Comparison of ENCODE assay signal across 17 cellular contexts in the genomic region with DNA sequence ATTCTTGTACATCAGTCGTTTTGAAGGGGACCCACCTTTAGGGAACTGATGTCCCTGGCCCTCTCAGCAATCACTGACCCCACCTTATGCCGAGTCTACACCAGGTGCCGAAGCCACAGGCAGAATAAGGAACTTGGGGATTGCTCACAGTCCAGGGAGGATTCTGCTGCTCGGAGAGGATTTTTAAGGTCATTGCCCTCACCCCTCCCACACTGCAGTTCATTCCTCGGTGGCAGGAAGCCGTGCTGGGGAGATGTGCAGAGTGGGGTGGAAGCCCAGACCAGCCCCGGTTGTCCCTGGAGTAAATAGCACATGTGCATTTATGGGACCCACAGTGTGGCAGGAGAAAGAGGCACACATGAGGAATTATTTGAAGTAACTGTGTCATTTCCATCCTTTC. TPM values are rescaled to one million over a fixed set of nuclear protein-coding genes. Genes with fewer than 3 reads are reported as not detected.
DNase-seq lines count a peak whose midpoint lies in the region; ATAC-seq and TF ChIP-seq lines count a peak whose summit lies in the region.
"Had no signal": no experiment of that assay in that cellular context is flagged by ENCODE, and none has a peak within 500 bp of the region (broad histone marks: within the 10 kb centered on the region; RNA-seq: fewer than 3 reads in every experiment).

No MANE protein-coding gene starts in this region.

- H4K20me1 ChIP-seq in hepatocyte (ENCODE audit: insufficient read depth, poor library complexity, severe bottlenecking), result no peaks in the 10 kb centered on the region

- no peak overlapping the region for H3K4me2 ChIP-seq in hepatocyte
- H3K4me2 ChIP-seq: SK-N-SH, smooth muscle cell had no signal

- H3K27ac ChIP-seq in HL-60 (replicated peaks) (no peak overlapping the region), hepatocyte (peak overlapping the region; percentile 96), prostate gland (no peak overlapping the region)
- H3K27ac ChIP-seq: testis had no signal

- TF ChIP-seq CTCF in HL-60 (IDR thresholded peaks at IDR 0.05; ENCODE audit: insufficient read depth, low read length), result no peak
- no peak for TF ChIP-seq CTCF in hepatocyte (IDR thresholded peaks at IDR 0.05; ENCODE audit: poor library complexity)
- TF ChIP-seq CTCF in prostate gland (IDR thresholded peaks at IDR 0.05), result no peak

- H2AFZ ChIP-seq in hepatocyte, result no peak overlapping the region

- TF ChIP-seq POLR2A in prostate gland (IDR thresholded peaks at IDR 0.05), result no peak

- WGBS in hepatocyte (ENCODE audit: low lambda C conversion rate, missing lambda C conversion rate), result 49% methylated on average over 7 of the region's 7 CpGs
- WGBS in prostate gland, result 29% methylated on average over 7 of the region's 7 CpGs

- H3K4me1 ChIP-seq in hepatocyte (ENCODE audit: insufficient read depth) (peaks cover 52% of the 10 kb centered on the region), prostate gland (replicated peaks) (no peaks in the 10 kb centered on the region)
- H3K4me1 ChIP-seq: testis had no signal

- no peak overlapping the region for H3K4me3 ChIP-seq in HL-60 (replicated peaks; ENCODE audit: insufficient read depth, low read length)
- H3K4me3 ChIP-seq in hepatocyte, result no peak overlapping the region
- H3K4me3 ChIP-seq in prostate gland, result no peak overlapping the region
- H3K4me3 ChIP-seq: smooth muscle cell, testis had no signal

- H3K9me2 ChIP-seq in hepatocyte (replicated peaks; ENCODE audit: insufficient read depth), result no peaks in the 10 kb centered on the region
- H3K9me2 ChIP-seq: SK-N-SH had no signal

- no peaks in the 10 kb centered on the region for H3K79me2 ChIP-seq in hepatocyte

- no peaks in the 10 kb centered on the region for H3K27me3 ChIP-seq in HL-60 (ENCODE audit: insufficient read depth, poor library complexity, severe bottlenecking)
- no peaks in the 10 kb centered on the region for H3K27me3 ChIP-seq in hepatocyte
- no peaks in the 10 kb centered on the region for H3K27me3 ChIP-seq in prostate gland (replicated peaks; ENCODE audit: insufficient read depth)
- H3K27me3 ChIP-seq: testis had no signal

- DNase-seq in HL-60 (ENCODE audit: low read depth in 1 of 2, low spot score in 1 of 2), result peak; percentile 57 to 72
- DNase-seq in SKM-1 (lab: John Stamatoyannopoulos, UW; ENCODE audit: unreplicated experiment), result peak; percentile 53
- DNase-seq in hepatocyte (ENCODE audit: low spot score), result no peak
- peak; percentile 34 for DNase-seq in posterior vena cava (ENCODE audit: low spot score)
- no peak for DNase-seq in prostate gland (ENCODE audit: low spot score)
- DNase-seq in Ammon's horn (ENCODE audit: low spot score), result no peak
- DNase-seq: amygdala; hypothalamus; IMR-90; NCI-H1092; NCI-H69; OCI-M1; SK-N-SH; stimulated activated CD4-positive, alpha-beta T cell treated with anti-CD3 and anti-CD28 coated beads, Interleukin-4, amount 100 ng/mL, for 4 hours; testis had no signal

- H3K9me3 ChIP-seq in hepatocyte (ENCODE audit: low read depth), result no peaks in the 10 kb centered on the region
- no peaks in the 10 kb centered on the region for H3K9me3 ChIP-seq in prostate gland
- H3K9me3 ChIP-seq: SK-N-SH, testis had no signal

- H3K36me3 ChIP-seq in hepatocyte (replicated peaks; ENCODE audit: insufficient read depth, low read depth) (no peaks in the 10 kb centered on the region), prostate gland (no peaks in the 10 kb centered on the region)

- ATAC-seq in GM21526 (IDR thresholded peaks at IDR 0.05; ENCODE audit: low FRiP score, unreplicated experiment), result no peak

- intact Hi-C loops in posterior vena cava (cut with DNase I) (no loop called here), prostate gland (cut with DNase I) (no loop called here)

RNA-seq across cellular contexts. Expression of gene PLB1, which starts 50.4 kb away (rescaled TPM):
- total RNA-seq in hepatocyte (19.2 and 21.7 TPM in 2 replicates), posterior vena cava (1 to 10 TPM; 3.2 to 9.5 TPM), prostate gland (1 to 10 TPM; 7.4 to 9.6 TPM)
- polyA plus RNA-seq in hepatocyte, result 19.7 and 20.5 TPM in 2 replicates

Comparison
In these comparisons a context has a peak if more than half of its experiments do, and no peak if none do; other contexts are left out.
1. DNase-seq: peak in HL-60 (2 of 2), SKM-1 (single experiment) and posterior vena cava (single experiment); none in hepatocyte (single experiment), prostate gland (single experiment) and Ammon's horn (single experiment).